In the genomic region with DNA sequence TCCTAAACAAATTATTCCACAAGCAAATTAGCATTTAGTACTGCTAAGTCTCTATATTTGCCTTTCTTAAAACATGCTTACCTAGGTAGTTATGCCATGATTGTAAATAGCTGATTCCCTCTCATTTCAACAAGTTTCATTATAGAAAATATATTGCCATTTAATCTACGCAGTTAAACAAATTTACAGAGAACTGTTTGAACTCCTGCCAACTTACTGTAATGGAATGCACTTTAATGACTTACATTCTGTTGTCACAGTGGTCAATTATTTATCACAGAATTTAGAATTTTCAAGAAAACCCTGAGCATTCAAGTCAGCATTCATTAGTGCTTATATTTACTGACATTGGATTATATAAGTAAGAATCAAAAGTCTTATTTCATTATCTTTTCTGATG, we compare ENCODE assay signal across 16 cellular contexts. TPM values are rescaled to one million over a fixed set of nuclear protein-coding genes. Genes with fewer than 3 reads are reported as not detected.
A peak's percentile ranks its signal among the peaks of the same experiment; 100 is the strongest.
DNase-seq lines count a peak whose midpoint lies in the region; ATAC-seq, FAIRE-seq and TF ChIP-seq lines count a peak whose summit lies in the region.
"Had no signal": no experiment of that assay in that cellular context is flagged by ENCODE, and none has a peak within 500 bp of the region (broad histone marks: within the 10 kb centered on the region; RNA-seq: fewer than 3 reads in every experiment).

No MANE protein-coding gene starts in this region.

- H3K36me3 ChIP-seq in iPS-18a (ENCODE audit: control insufficient read depth, low read depth, low read length), result peaks cover 4% of the 10 kb centered on the region

- no peak overlapping the region for H3K4me3 ChIP-seq in iPS-18a (ENCODE audit: low read length)
- H3K4me3 ChIP-seq: BLaER1 treated with 17β-estradiol and CSF1 and Interleukin-3, amounts not matched to agents 10 nM and 100 nM had no signal

- DNase-seq in D721Med (ENCODE audit: insufficient read length, low spot score) (no peak), LoVo (ENCODE audit: low spot score) (peak; percentile 25), mesothelial cell of epicardium (ENCODE audit: low spot score in 2 of 2, unreplicated experiment in 2 of 2) (no peak), inferior parietal cortex (ENCODE audit: extremely low spot score) (no peak), ecto neural progenitor cell (ENCODE audit: low spot score) (no peak)
- no peak for DNase-seq in effector memory CD8-positive, alpha-beta T cell
- DNase-seq: NCI-H1436 treated with DMSO at 0.1 percent for 48 hours, NCI-H2107, NCI-H524 treated with DMSO at 0.1 percent for 48 hours had no signal

- peaks cover 3% of the 10 kb centered on the region for H3K9me3 ChIP-seq in iPS-18a (ENCODE audit: control insufficient read depth, low read depth, low read length)
- H3K9me3 ChIP-seq: SK-N-SH had no signal

- no peak for ATAC-seq in GM21423 (IDR thresholded peaks at IDR 0.05; ENCODE audit: unreplicated experiment)
- no peak for ATAC-seq in effector memory CD8-positive, alpha-beta T cell (replicated peaks)

- TF ChIP-seq CTCF in D721Med (IDR thresholded peaks at IDR 0.05; ENCODE audit: insufficient read depth, missing control alignments) (no peak), mesothelial cell of epicardium (IDR thresholded peaks at IDR 0.05; ENCODE audit: unreplicated experiment) (no peak)

- peaks cover 30% of the 10 kb centered on the region for H3K4me1 Mint-ChIP-seq in mesothelial cell of epicardium
- H3K4me1 Mint-ChIP-seq in effector memory CD8-positive, alpha-beta T cell (ENCODE audit: low read depth in 2 of 2), result no peaks in the 10 kb centered on the region

- peak overlapping the region; percentile 82 for H3K27ac Mint-ChIP-seq in mesothelial cell of epicardium
- H3K27ac Mint-ChIP-seq in effector memory CD8-positive, alpha-beta T cell, result no peak overlapping the region

- H3K4me1 ChIP-seq in iPS-18a (ENCODE audit: control insufficient read depth, low read depth, low read length), result peaks cover 9% of the 10 kb centered on the region

- H3K36me3 Mint-ChIP-seq in mesothelial cell of epicardium, result peaks cover 20% of the 10 kb centered on the region
- H3K36me3 Mint-ChIP-seq in effector memory CD8-positive, alpha-beta T cell (ENCODE audit: insufficient read depth), result peaks cover 9% of the 10 kb centered on the region

- no peaks in the 10 kb centered on the region for H3K9me3 Mint-ChIP-seq in mesothelial cell of epicardium
- H3K9me3 Mint-ChIP-seq in effector memory CD8-positive, alpha-beta T cell, result no peaks in the 10 kb centered on the region
- H3K9me3 Mint-ChIP-seq: CD4-positive, alpha-beta memory T cell had no signal

- H3K27me3 ChIP-seq in iPS-18a (ENCODE audit: control insufficient read depth, insufficient read depth, low read length), result no peaks in the 10 kb centered on the region
- H3K27me3 ChIP-seq: BLaER1 treated with 17β-estradiol and CSF1 and Interleukin-3, amounts not matched to agents 10 nM and 100 nM had no signal

- no peak overlapping the region for H3K4me3 Mint-ChIP-seq in mesothelial cell of epicardium
- no peak overlapping the region for H3K4me3 Mint-ChIP-seq in effector memory CD8-positive, alpha-beta T cell
- H3K4me3 Mint-ChIP-seq: CD4-positive, alpha-beta memory T cell had no signal

- no peaks in the 10 kb centered on the region for H3K27me3 Mint-ChIP-seq in mesothelial cell of epicardium (ENCODE audit: low read depth)
- no peaks in the 10 kb centered on the region for H3K27me3 Mint-ChIP-seq in effector memory CD8-positive, alpha-beta T cell
- H3K27me3 Mint-ChIP-seq: CD4-positive, alpha-beta memory T cell had no signal

- peak; percentile 60 for FAIRE-seq in D721Med (lab: Jason Lieb, UNC)

- H3K9ac ChIP-seq in iPS-18a (ENCODE audit: low read length), result no peak overlapping the region
- H3K9ac ChIP-seq: BLaER1 treated with 17β-estradiol and CSF1 and Interleukin-3, amounts not matched to agents 10 nM and 100 nM; SK-N-SH had no signal

- peak overlapping the region; percentile 43 for H3K27ac ChIP-seq in iPS-18a (ENCODE audit: low read length)
- H3K27ac ChIP-seq: BLaER1 treated with 17β-estradiol and CSF1 and Interleukin-3, amounts not matched to agents 10 nM and 100 nM had no signal

RNA-seq across cellular contexts. Expression of gene SLC38A9, which starts 19.6 kb away (rescaled TPM):
- 39.9 to 43.2 TPM (median 40.6 TPM) in 3 replicates for total RNA-seq in mesothelial cell of epicardium

RNA-seq across cellular contexts. Expression of gene DDX4, which starts 45.4 kb away (rescaled TPM):
- total RNA-seq in mesothelial cell of epicardium, result 0.18 TPM in 1 of 3 replicates, not detected in the others
- total RNA-seq: CD4-positive, alpha-beta memory T cell; H7; M059J had no signal
